ENCODE assay signal across 14 cellular contexts in genomic region chr22:49999901-50000586, GRCh38. TPM values are rescaled to one million over a fixed set of nuclear protein-coding genes. Genes with fewer than 3 reads are reported as not detected.
DNase-seq lines count a peak whose midpoint lies in the region; ATAC-seq, FAIRE-seq and TF ChIP-seq lines count a peak whose summit lies in the region.
"Had no signal": no experiment of that assay in that cellular context is flagged by ENCODE, and none has a peak within 500 bp of the region (broad histone marks: within the 10 kb centered on the region; RNA-seq: fewer than 3 reads in every experiment).

No MANE protein-coding gene starts in this region.

- H3K4me3 Mint-ChIP-seq in mesothelial cell of epicardium = peak overlapping the region; percentile 17

- TF ChIP-seq EP300 in upper lobe of left lung (IDR thresholded peaks at IDR 0.05) = no peak

- H3K4me1 Mint-ChIP-seq in mesothelial cell of epicardium = peaks cover 6% of the 10 kb centered on the region

- BruUV-seq in endothelial cell of umbilical vein (replicated peaks; lab: Mats Ljungman, UMichigan) = no TSS peak

- ATAC-seq in left ventricle myocardium superior = no peak
- ATAC-seq in upper lobe of left lung (ENCODE audit: low FRiP score in 2 of 2) = no peak

- peak overlapping the region; percentile 43 for H2AFZ ChIP-seq in endothelial cell of umbilical vein (ENCODE audit: low read depth, low read length)

- H3K4me3 ChIP-seq in cardiac muscle cell (peak overlapping the region; percentile 34), endothelial cell of umbilical vein (replicated peaks in 1 of 3; ENCODE audit: insufficient read depth in 1 of 3, low read depth in 1 of 3, low read length in 3 of 3) (peak overlapping the region in 1 of 3 experiments; percentile 18), upper lobe of left lung (peak overlapping the region in 3 of 4 donors; percentile 19 to 37 (median 31)), thyroid gland (replicated peaks in 1 of 3) (no peak overlapping the region)

- DNase-seq in cardiac muscle cell (ENCODE audit: low read depth in 1 of 2, low spot score in 1 of 2) (no peak), left ventricle myocardium superior (no peak), endothelial cell of umbilical vein (ENCODE audit: low read depth, low spot score) (no peak), mesothelial cell of epicardium (ENCODE audit: low spot score in 2 of 2, unreplicated experiment in 2 of 2) (no peak), upper lobe of left lung (peak in 1 of 2 donors; percentile 61), NCI-H1436 (lab: John Stamatoyannopoulos, UW) (no peak), thyroid gland (no peak)
- DNase-seq in activated CD4-positive, alpha-beta T cell treated with anti-CD3 and anti-CD28 coated beads for 48 hours = no peak
- DNase-seq: foreskin melanocyte, NCI-H2081 treated with DMSO at 0.1 percent for 48 hours had no signal

- H3K9ac ChIP-seq in endothelial cell of umbilical vein (replicated peaks; ENCODE audit: extremely low read depth, insufficient read depth, low read length) = no peak overlapping the region

- H3K36me3 Mint-ChIP-seq in mesothelial cell of epicardium = no peaks in the 10 kb centered on the region

- CTCF ChIA-PET in endothelial cell of umbilical vein (lab: Charles Lee) = interaction anchor here (1.0 to 1.5 kb wide), 3 partner anchors 24 to 209 kb away, joined by 3 read pairs; no protein-coding TSS in a partner anchor

- H3K9me1 ChIP-seq in endothelial cell of umbilical vein (replicated peaks; ENCODE audit: control insufficient read depth, extremely low read depth, insufficient read depth, low read length) = no peaks in the 10 kb centered on the region

- H3K27ac Mint-ChIP-seq in mesothelial cell of epicardium = no peak overlapping the region

- intact Hi-C loops in left ventricle myocardium superior (cut with micrococcal nuclease) = no loop called here
- intact Hi-C loops in endothelial cell of umbilical vein (cut with micrococcal nuclease) = no loop called here
- intact Hi-C loops in thyroid gland (cut with DNase I) = no loop called here

- H3K27ac ChIP-seq in cardiac muscle cell (no peak overlapping the region), endothelial cell of umbilical vein (ENCODE audit: insufficient read depth, low read depth, low read length) (no peak overlapping the region), upper lobe of left lung (no peak overlapping the region), thyroid gland (no peak overlapping the region)

- no peaks in the 10 kb centered on the region for H4K20me1 ChIP-seq in endothelial cell of umbilical vein (replicated peaks; ENCODE audit: control insufficient read depth, extremely low read depth, insufficient read depth, low read length)

- WGBS in upper lobe of left lung, 2 donors = 45% methylated on average over 33 of the region's 44 CpGs; no CpG with 5 or more reads in 1 of the 2 donors
- WGBS in thyroid gland, 2 donors = 51 to 67% methylated on average over 11 to 19 of the region's 44 CpGs

- no peaks in the 10 kb centered on the region for H3K4me1 ChIP-seq in cardiac muscle cell (ENCODE audit: low read depth)
- no peaks in the 10 kb centered on the region for H3K4me1 ChIP-seq in endothelial cell of umbilical vein (ENCODE audit: control insufficient read depth, extremely low read depth, insufficient read depth, low read length)
- H3K4me1 ChIP-seq in upper lobe of left lung = peaks cover 2 to 15% (median 4%) of the 10 kb centered on the region in 4 donors
- H3K4me1 ChIP-seq in thyroid gland = peaks cover 0 to 4% of the 10 kb centered on the region in 2 donors

- peaks cover 47% of the 10 kb centered on the region for H3K27me3 Mint-ChIP-seq in mesothelial cell of epicardium (ENCODE audit: low read depth)

- no peaks in the 10 kb centered on the region for H3K79me2 ChIP-seq in endothelial cell of umbilical vein (ENCODE audit: control insufficient read depth, insufficient read depth, low read length)

- TF ChIP-seq CTCF in cardiac muscle cell (IDR thresholded peaks at IDR 0.05; ENCODE audit: low read depth, low read length) (no peak), endothelial cell of umbilical vein (IDR thresholded peaks at IDR 0.05; ENCODE audit: extremely low read depth in 1 of 2, insufficient read depth in 1 of 2, low read depth in 1 of 2, low read length in 2 of 2) (no peak), mesothelial cell of epicardium (IDR thresholded peaks at IDR 0.05; ENCODE audit: unreplicated experiment) (no peak), upper lobe of left lung (IDR thresholded peaks at IDR 0.05) (no peak), thyroid gland (IDR thresholded peaks at IDR 0.05) (no peak)

- H3K27me3 ChIP-seq in cardiac muscle cell (peaks cover 25% of the 10 kb centered on the region), endothelial cell of umbilical vein (ENCODE audit: control insufficient read depth in 2 of 2, insufficient read depth in 2 of 2, low read length in 2 of 2) (peaks cover 0 to 2% of the 10 kb centered on the region in 2 experiments), upper lobe of left lung (peaks cover 0 to 10% (median 1%) of the 10 kb centered on the region in 4 donors), thyroid gland (peaks cover 4% of the 10 kb centered on the region)

- no peaks in the 10 kb centered on the region for H3K9me3 ChIP-seq in cardiac muscle cell (ENCODE audit: low read depth)
- H3K9me3 ChIP-seq in endothelial cell of umbilical vein (replicated peaks; ENCODE audit: control insufficient read depth, insufficient read depth, low read length) = no peaks in the 10 kb centered on the region
- H3K9me3 ChIP-seq in upper lobe of left lung = no peaks in the 10 kb centered on the region
- H3K9me3 ChIP-seq in thyroid gland = no peaks in the 10 kb centered on the region

- FAIRE-seq in endothelial cell of umbilical vein (lab: Jason Lieb, UNC) = no peak

- no peaks in the 10 kb centered on the region for H3K9me3 Mint-ChIP-seq in mesothelial cell of epicardium

- POLR2A ChIA-PET in endothelial cell of umbilical vein (lab: Charles Lee) = no interaction called here

- H3K36me3 ChIP-seq in cardiac muscle cell = no peaks in the 10 kb centered on the region
- no peaks in the 10 kb centered on the region for H3K36me3 ChIP-seq in endothelial cell of umbilical vein (ENCODE audit: control insufficient read depth in 2 of 2, extremely low read depth in 1 of 2, insufficient read depth in 2 of 2, low read length in 2 of 2)
- H3K36me3 ChIP-seq in upper lobe of left lung = no peaks in the 10 kb centered on the region
- no peaks in the 10 kb centered on the region for H3K36me3 ChIP-seq in thyroid gland

- no peak for TF ChIP-seq POLR2A in endothelial cell of umbilical vein (IDR thresholded peaks at IDR 0.05; ENCODE audit: low read depth, low read length)
- no peak for TF ChIP-seq POLR2A in upper lobe of left lung (IDR thresholded peaks at IDR 0.05)
- TF ChIP-seq POLR2A in thyroid gland (IDR thresholded peaks at IDR 0.05) = no peak

- dilution Hi-C loops in endothelial cell of umbilical vein (cut with MboI; ENCODE audit: extremely low pct_ligation_motif_present, low sequenced_read_pairs) = no loop called here

- H3K4me2 ChIP-seq in endothelial cell of umbilical vein (ENCODE audit: insufficient read depth, low read length) = no peak overlapping the region

TF ChIP-seq in endothelial cell of umbilical vein, 7 proteins besides CTCF, POLR2A, EP300 and RAD21 (continues in another document):
- TF ChIP-seq MYC (IDR thresholded peaks at IDR 0.05; ENCODE audit: low read depth, low read length) = no peak

RNA-seq across cellular contexts. Expression of gene IL17REL, which starts 12.5 kb away (rescaled TPM):
- total RNA-seq in cardiac muscle cell = 1.8 TPM in 1 of 2 replicates, not detected in the other
- polyA plus RNA-seq in cardiac muscle cell = not detected in 2 replicates
- not detected for total RNA-seq in left ventricle myocardium superior
- 0.12 and 0.15 TPM in 2 replicates for total RNA-seq in endothelial cell of umbilical vein
- polyA plus RNA-seq in endothelial cell of umbilical vein = 0.06 TPM in 2 replicates
- polyA plus RNA-seq in endothelial cell of umbilical vein (2011; cell fraction: cytosol; rRNA removed) = not detected in 2 replicates
- polyA plus RNA-seq in endothelial cell of umbilical vein (2011; cell fraction: nucleus; rRNA removed) = 0.26 and 0.28 TPM in 2 replicates
- polyA plus RNA-seq in endothelial cell of umbilical vein (2012) = 0.04 TPM in 1 of 2 replicates, not detected in the other
- polyA minus RNA-seq in endothelial cell of umbilical vein = 0.06 TPM in 1 of 2 replicates, not detected in the other
- polyA minus RNA-seq in endothelial cell of umbilical vein (2011; cell fraction: cytosol; rRNA and poly(A)+ RNA removed) = not detected
- 0.14 TPM in 1 of 2 replicates, not detected in the other for polyA minus RNA-seq in endothelial cell of umbilical vein (2011; cell fraction: nucleus; rRNA and poly(A)+ RNA removed)
- 0.29 to 0.31 TPM (median 0.31 TPM) in 3 replicates for total RNA-seq in mesothelial cell of epicardium
- total RNA-seq in upper lobe of left lung = under 1 TPM in 1 of 6 donors, not detected in 5; 0.06 TPM
- total RNA-seq in thyroid gland = not detected
- total RNA-seq: dermis microvascular lymphatic vessel endothelial cell, LHCN-M2 had no signal

RNA-seq across cellular contexts. Expression of gene PIM3, which starts 39.5 kb away (rescaled TPM):
- 37.4 and 62.2 TPM in 2 replicates for total RNA-seq in cardiac muscle cell
- 46.1 and 74.4 TPM in 2 replicates for polyA plus RNA-seq in cardiac muscle cell
- 65.1 TPM for total RNA-seq in left ventricle myocardium superior
- 185 and 219 TPM in 2 replicates for total RNA-seq in endothelial cell of umbilical vein
- 131 and 172 TPM in 2 replicates for polyA plus RNA-seq in endothelial cell of umbilical vein
- 57.5 and 89.5 TPM in 2 replicates for polyA plus RNA-seq in endothelial cell of umbilical vein (2011; cell fraction: cytosol; rRNA removed)
- 94.6 and 107 TPM in 2 replicates for polyA plus RNA-seq in endothelial cell of umbilical vein (2011; cell fraction: nucleus; rRNA removed)
- polyA plus RNA-seq in endothelial cell of umbilical vein (2012) = 42.1 and 86.7 TPM in 2 replicates
- 33.9 and 43.9 TPM in 2 replicates for polyA minus RNA-seq in endothelial cell of umbilical vein
- polyA minus RNA-seq in endothelial cell of umbilical vein (2011; cell fraction: cytosol; rRNA and poly(A)+ RNA removed) = 25.2 TPM
- polyA minus RNA-seq in endothelial cell of umbilical vein (2011; cell fraction: nucleus; rRNA and poly(A)+ RNA removed) = 23.0 and 58.6 TPM in 2 replicates
- total RNA-seq in mesothelial cell of epicardium = 57.5 to 62.5 TPM (median 59.8 TPM) in 3 replicates
- 100 to 1,000 TPM; 131 to 246 (median 156) TPM for total RNA-seq in upper lobe of left lung
- 100 to 1,000 TPM in 1 of 4 donors, 10 to 100 TPM in 3; 45.4 to 108 (median 73.2) TPM for total RNA-seq in thyroid gland

RNA-seq across cellular contexts. Expression of gene TTLL8, which starts 58.1 kb away (rescaled TPM):
- not detected in 2 replicates for total RNA-seq in cardiac muscle cell
- not detected in 2 replicates for polyA plus RNA-seq in cardiac muscle cell
- not detected for total RNA-seq in left ventricle myocardium superior
- not detected in 2 replicates for total RNA-seq in endothelial cell of umbilical vein
- polyA plus RNA-seq in endothelial cell of umbilical vein = not detected in 2 replicates
- not detected in 2 replicates for polyA plus RNA-seq in endothelial cell of umbilical vein (2011; cell fraction: cytosol; rRNA removed)
- polyA plus RNA-seq in endothelial cell of umbilical vein (2011; cell fraction: nucleus; rRNA removed) = not detected in 2 replicates
- not detected in 2 replicates for polyA plus RNA-seq in endothelial cell of umbilical vein (2012)
- polyA minus RNA-seq in endothelial cell of umbilical vein = not detected in 2 replicates
- not detected for polyA minus RNA-seq in endothelial cell of umbilical vein (2011; cell fraction: cytosol; rRNA and poly(A)+ RNA removed)
- not detected in 2 replicates for polyA minus RNA-seq in endothelial cell of umbilical vein (2011; cell fraction: nucleus; rRNA and poly(A)+ RNA removed)
- total RNA-seq in mesothelial cell of epicardium = 0.11 to 0.44 TPM (median 0.13 TPM) in 3 replicates
- not detected for total RNA-seq in upper lobe of left lung
- total RNA-seq in thyroid gland = not detected
- total RNA-seq: dermis microvascular lymphatic vessel endothelial cell, left colon, LHCN-M2 had no signal
- polyA plus RNA-seq: adipose tissue had no signal

Comparison
In these comparisons a context has a peak if more than half of its experiments do, and no peak if none do; other contexts are left out.
1. H3K4me3 ChIP-seq: peak in cardiac muscle cell (single experiment) and upper lobe of left lung (3 of 4); none in thyroid gland (0 of 3).